ENCODE assay signal across 1 cellular context in the genomic region with DNA sequence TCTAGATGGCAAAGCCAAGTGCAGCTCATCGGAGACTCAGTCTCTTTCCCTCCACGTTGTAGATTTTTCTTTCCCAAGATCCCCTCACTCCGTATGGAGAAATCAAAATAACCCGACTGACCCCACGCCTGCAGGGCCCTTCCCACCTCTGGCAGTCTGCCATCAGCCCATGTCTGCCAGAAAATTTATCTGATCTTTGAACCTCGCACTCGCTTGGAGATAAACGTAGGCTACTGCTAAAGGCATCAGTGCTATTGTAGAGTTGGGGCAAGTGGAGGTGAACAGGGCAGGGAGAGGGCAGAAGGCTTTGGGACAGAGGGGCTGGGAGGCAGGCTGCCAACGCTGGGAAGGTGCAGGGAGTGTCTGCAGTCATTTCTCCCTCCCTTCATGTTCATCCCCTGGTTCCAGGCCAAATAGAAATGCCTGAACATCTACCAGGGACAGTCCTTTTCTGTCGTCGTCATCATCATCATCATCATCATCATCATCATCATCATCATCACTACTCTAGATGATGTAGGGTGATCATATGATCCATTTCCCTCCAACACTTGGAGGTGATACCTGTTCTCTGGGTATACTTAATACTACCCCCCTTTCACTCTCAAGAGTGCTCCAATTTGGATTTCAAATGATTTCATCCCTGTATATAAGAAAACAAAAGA.
TF ChIP-seq lines count a peak whose summit lies in the region.

No MANE protein-coding gene starts in this region.

TF ChIP-seq in A549, 52 proteins besides CTCF, POLR2A, EP300 and RAD21 (continued from another document):
- no peak for TF ChIP-seq MAZ (IDR thresholded peaks at IDR 0.05; ENCODE audit: borderline replicate concordance, low read depth, low read length)
- no peak for TF ChIP-seq KDM1A (IDR thresholded peaks at IDR 0.05; ENCODE audit: low read depth)
- TF ChIP-seq KDM5A (IDR thresholded peaks at IDR 0.05) = no peak
- no peak for TF ChIP-seq SREBF2 (IDR thresholded peaks at IDR 0.05)
- TF ChIP-seq FOSL2 (IDR thresholded peaks at IDR 0.05) = no peak
- no peak for TF ChIP-seq FOSL2 (CRISPR knock-in tag; IDR thresholded peaks at IDR 0.05)
- TF ChIP-seq JUN (IDR thresholded peaks at IDR 0.05) = no peak
- TF ChIP-seq ESRRA (IDR thresholded peaks at IDR 0.05; ENCODE audit: borderline replicate concordance, low read length) = no peak
